8 cellular contexts compared by ENCODE assay signal in genomic region chr11:124644426-124645280, GRCh38.
A peak's percentile ranks its signal among the peaks of the same experiment; 100 is the strongest.
DNase-seq lines count a peak whose midpoint lies in the region; ATAC-seq, FAIRE-seq and TF ChIP-seq lines count a peak whose summit lies in the region.

No MANE protein-coding gene starts in this region.

- FAIRE-seq in GM18507 (lab: Jason Lieb, UNC), result peak; percentile 82

- peak; percentile 96 for TF ChIP-seq CTCF in C4-2B (conservative IDR thresholded peaks at IDR 0.05)

- H3K27ac ChIP-seq in C4-2B, result no peak overlapping the region

- intact Hi-C loops in head of caudate nucleus (cut with DNase I) (no loop called here), posterior cingulate gyrus (cut with DNase I) (loop anchor here (1.0 to 5.0 kb wide), 2 partner anchors 119 to 193 kb away; no protein-coding TSS in a partner anchor)

- DNase-seq in GM18507 (ENCODE audit: extremely low spot score, insufficient read length, low read depth), result no peak
- peak; percentile 47 for DNase-seq in NCI-H774 (lab: John Stamatoyannopoulos, UW)
- DNase-seq in activated T-cell treated with anti-CD3 and anti-CD28 coated beads, Interleukin-2, amount 50 U/mL, for 48 hours, result peak; percentile 27 to 39
- peak; percentile 38 to 87 (median 69) for DNase-seq in head of caudate nucleus
- peak; percentile 34 to 94 (median 56) for DNase-seq in posterior cingulate gyrus

- peak; percentile 59 for ATAC-seq in HG03565 (IDR thresholded peaks at IDR 0.05; ENCODE audit: unreplicated experiment)
- ATAC-seq in GM18873 (IDR thresholded peaks at IDR 0.05; ENCODE audit: low FRiP score, unreplicated experiment), result no peak
